15 cellular contexts compared by ENCODE assay signal in genomic region chr4:2937986-2938385, GRCh38. TPM values are rescaled to one million over a fixed set of nuclear protein-coding genes. Genes with fewer than 3 reads are reported as not detected.
DNase-seq lines count a peak whose midpoint lies in the region; ATAC-seq, FAIRE-seq and TF ChIP-seq lines count a peak whose summit lies in the region.
"Had no signal": no experiment of that assay in that cellular context is flagged by ENCODE, and none has a peak within 500 bp of the region (broad histone marks: within the 10 kb centered on the region; RNA-seq: fewer than 3 reads in every experiment).

No MANE protein-coding gene starts in this region.

- H4K20me1 ChIP-seq in HepG2 (ENCODE audit: insufficient read depth, low read length): peaks cover 19% of the 10 kb centered on the region; the same call in 1 of the 2 replicates

- CTCF ChIA-PET in HepG2 (lab: Yijun Ruan, JAX; ENCODE audit: low intra/inter-chr PET ratio, low total read pairs): interaction anchor here (1.6 kb wide), 1 partner anchor 18 kb away, joined by 5 read pairs; no protein-coding TSS in a partner anchor

- H3K27me3 ChIP-seq in right lobe of liver (no peaks in the 10 kb centered on the region), HepG2 (ENCODE audit: control insufficient read depth in 1 of 2, insufficient read depth in 2 of 2, low read length in 2 of 2) (no peaks in the 10 kb centered on the region; a peak in 1 of 5 replicates), RWPE2 (ENCODE audit: insufficient read depth, poor library complexity, severe bottlenecking) (no peaks in the 10 kb centered on the region), esophagus squamous epithelium (no peaks in the 10 kb centered on the region), transverse colon (no peaks in the 10 kb centered on the region)
- H3K27me3 ChIP-seq: upper lobe of left lung had no signal

- peaks cover 10% of the 10 kb centered on the region for H3K79me2 ChIP-seq in HepG2 (ENCODE audit: insufficient read depth, low read length)
- H3K79me2 ChIP-seq: parathyroid adenoma had no signal

- H3K4me3 ChIP-seq in right lobe of liver (no peak overlapping the region), HepG2 (replicated peaks in 1 of 3; ENCODE audit: insufficient read depth in 1 of 3, low read depth in 2 of 3, low read length in 3 of 3) (no peak overlapping the region), RWPE2 (ENCODE audit: severe bottlenecking) (no peak overlapping the region), esophagus squamous epithelium (no peak overlapping the region), transverse colon (no peak overlapping the region)
- H3K4me3 ChIP-seq: upper lobe of left lung had no signal

- ATAC-seq in right lobe of liver: no peak
- ATAC-seq in HepG2: no peak
- no peak for ATAC-seq in RWPE2 (ENCODE audit: low read depth)
- no peak for ATAC-seq in HG03378 (IDR thresholded peaks at IDR 0.05; ENCODE audit: unreplicated experiment)

- TF ChIP-seq CTCF in right lobe of liver (IDR thresholded peaks at IDR 0.05): no peak
- no peak for TF ChIP-seq CTCF in HepG2 (CRISPR knock-in tag; IDR thresholded peaks at IDR 0.05)
- TF ChIP-seq CTCF in RWPE2 (IDR thresholded peaks at IDR 0.05; ENCODE audit: poor library complexity, severe bottlenecking): no peak
- TF ChIP-seq CTCF in esophagus squamous epithelium (IDR thresholded peaks at IDR 0.05): no peak
- TF ChIP-seq CTCF in transverse colon (IDR thresholded peaks at IDR 0.05): no peak

- H3K27ac ChIP-seq in right lobe of liver (no peak overlapping the region), HepG2 (ENCODE audit: extremely low read length, insufficient read depth, low read length) (no peak overlapping the region), RWPE2 (ENCODE audit: poor library complexity, severe bottlenecking) (peak overlapping the region; percentile 96), esophagus squamous epithelium (peak overlapping the region; percentile 68 to 98 (median 84)), transverse colon (no peak overlapping the region)
- H3K27ac ChIP-seq: parathyroid adenoma had no signal

- POLR2A ChIA-PET in HepG2 (lab: Yijun Ruan, JAX): interaction anchor here (1.4 kb wide), 1 partner anchor 25 kb away, joined by 5 read pairs; the partner anchor contains the start of genes GRK4 and NOP14

- peak in 2 of 3 donors; percentile 5 to 13 for DNase-seq in right lobe of liver
- no peak for DNase-seq in HepG2 (ENCODE audit: low spot score)
- DNase-seq in RWPE2 (ENCODE audit: low spot score): no peak
- no peak for DNase-seq in esophagus squamous epithelium (lab: John Stamatoyannopoulos, UW)
- peak; percentile 4 for DNase-seq in transverse colon
- DNase-seq in UCSD-AML1 (lab: John Stamatoyannopoulos, UW; ENCODE audit: unreplicated experiment): no peak
- DNase-seq in NCI-H226: no peak
- DNase-seq: activated CD4-positive, CD25-positive, alpha-beta regulatory T cell; effector CD4-positive, alpha-beta T cell; GOT3; NCI-H1105; SW 1271 had no signal

- H3K9me3 ChIP-seq in right lobe of liver: no peaks in the 10 kb centered on the region
- H3K9me3 ChIP-seq in HepG2 (ENCODE audit: low read length): no peaks in the 10 kb centered on the region
- no peaks in the 10 kb centered on the region for H3K9me3 ChIP-seq in RWPE2 (ENCODE audit: severe bottlenecking)
- no peaks in the 10 kb centered on the region for H3K9me3 ChIP-seq in esophagus squamous epithelium
- no peaks in the 10 kb centered on the region for H3K9me3 ChIP-seq in transverse colon
- H3K9me3 ChIP-seq: upper lobe of left lung had no signal

- no peak overlapping the region for H3K9ac ChIP-seq in HepG2 (ENCODE audit: insufficient read depth, low read depth, low read length)
- H3K9ac ChIP-seq: parathyroid adenoma had no signal

- TF ChIP-seq EP300 in HepG2 (IDR thresholded peaks at IDR 0.05; ENCODE audit: low read depth in 2 of 2, low read length in 2 of 2) (no peak), HepG2 (CRISPR knock-in tag; IDR thresholded peaks at IDR 0.05; ENCODE audit: borderline replicate concordance) (no peak), transverse colon (IDR thresholded peaks at IDR 0.05; ENCODE audit: low read depth) (no peak)

- in situ Hi-C loops in HepG2 (cut with HindIII; ENCODE audit: extremely low pct_ligation_motif_present, low pct_unique_long_range_greater_than_20kb): no loop called here
- in situ Hi-C loops in transverse colon (cut with MboI; ENCODE audit: low pct_ligation_motif_present in 1 of 4, low pct_unique_long_range_greater_than_20kb in 1 of 4, low sequenced_read_pairs in 3 of 4): loop anchor here in 2 of 4 donors (25.0 kb wide), 1 partner anchor 176 kb away; the partner anchor contains the start of gene TNIP2 (in 2 of the 2)

- BruUV-seq in HepG2 (replicated peaks; lab: Mats Ljungman, UMichigan): no TSS peak

- 80% methylated on average over 10 of the region's 12 CpGs for WGBS in right lobe of liver (ENCODE audit: insufficient coverage, low coverage, low lambda C conversion rate, missing lambda C conversion rate)
- 96% methylated on average over 12 of the region's 12 CpGs for WGBS in HepG2 (ENCODE audit: low lambda C conversion rate)
- WGBS in esophagus squamous epithelium, 2 donors: 56 to 60% methylated on average over 10 to 12 of the region's 12 CpGs
- WGBS in transverse colon (ENCODE audit: low coverage in 1 of 2), 2 donors: 47 to 73% methylated on average over 5 to 12 of the region's 12 CpGs

- H3K36me3 ChIP-seq in right lobe of liver: peaks cover 0 to 52% (median 27%) of the 10 kb centered on the region in 4 donors
- peaks cover 31 to 52% of the 10 kb centered on the region in 2 experiments for H3K36me3 ChIP-seq in HepG2 (replicated peaks in 1 of 2; ENCODE audit: control insufficient read depth in 1 of 2, insufficient read depth in 2 of 2, low read length in 2 of 2)
- peaks cover 58% of the 10 kb centered on the region for H3K36me3 ChIP-seq in RWPE2 (ENCODE audit: low read depth)
- peaks cover 36 to 57% (median 42%) of the 10 kb centered on the region in 3 donors for H3K36me3 ChIP-seq in esophagus squamous epithelium
- H3K36me3 ChIP-seq in transverse colon: peaks cover 0 to 20% (median 4%) of the 10 kb centered on the region in 4 donors

- peaks cover 0 to 5% (median 2%) of the 10 kb centered on the region in 4 donors for H3K4me1 ChIP-seq in right lobe of liver
- peaks cover 36% of the 10 kb centered on the region for H3K4me1 ChIP-seq in HepG2 (ENCODE audit: insufficient read depth, low read length)
- H3K4me1 ChIP-seq in RWPE2 (ENCODE audit: insufficient read depth, poor library complexity, severe bottlenecking): peaks cover 20% of the 10 kb centered on the region
- H3K4me1 ChIP-seq in esophagus squamous epithelium: peaks cover 27 to 62% (median 28%) of the 10 kb centered on the region in 3 donors
- peaks cover 8 to 29% (median 26%) of the 10 kb centered on the region in 4 donors for H3K4me1 ChIP-seq in transverse colon

- TF ChIP-seq POLR2A in right lobe of liver (IDR thresholded peaks at IDR 0.05) (no peak), HepG2 (IDR thresholded peaks at IDR 0.05; ENCODE audit: insufficient read depth in 1 of 2, low read depth in 2 of 2, low read length in 2 of 2) (no peak), esophagus squamous epithelium (IDR thresholded peaks at IDR 0.05) (no peak), transverse colon (IDR thresholded peaks at IDR 0.05) (no peak)

- H2AFZ ChIP-seq in HepG2 (ENCODE audit: low read length): no peak overlapping the region
- H2AFZ ChIP-seq: parathyroid adenoma had no signal

- no peak for FAIRE-seq in HepG2 (lab: Jason Lieb, UNC)

- intact Hi-C loops in right lobe of liver (cut with DNase I): loop anchor here in 1 of 2 donors (10.0 kb wide), 1 partner anchor 173 kb away; no protein-coding TSS in a partner anchor
- intact Hi-C loops in HepG2 (cut with micrococcal nuclease; ENCODE audit: unreplicated experiment): loop anchor here (5.0 to 10.0 kb wide), 2 partner anchors 73 to 96 kb away; partner anchors contain the start of gene ADD1
- intact Hi-C loops in esophagus squamous epithelium (cut with DNase I): loop anchor here (5.0 kb wide), 1 partner anchor 176 kb away; no protein-coding TSS in a partner anchor
- intact Hi-C loops in transverse colon (cut with DNase I; ENCODE audit: low total_unique reads): no loop called here

- no peak overlapping the region for H3K4me2 ChIP-seq in HepG2 (ENCODE audit: low read depth, low read length)

- TF ChIP-seq RAD21 in HepG2 (CRISPR knock-in tag; IDR thresholded peaks at IDR 0.05): no peak

RNA-seq across cellular contexts. Expression of gene NOP14, which starts 25.2 kb away (rescaled TPM):
- total RNA-seq in right lobe of liver (10 to 100 TPM; 16.1 to 24.7 (median 19.5) TPM), HepG2 (2016; rRNA removed; fragmentation: Illumina TruSeq; extraction: Trizol) (47.9 and 63.4 TPM in 2 replicates), esophagus squamous epithelium (10 to 100 TPM; 22.6 to 31.3 (median 24.7) TPM), transverse colon (10 to 100 TPM in 2 of 4 donors, 1 to 10 TPM in 2; 8.6 to 43.0 (median 12.8) TPM)
- total RNA-seq in HepG2 (2016; cell fraction: cytosol; rRNA removed; fragmentation: Illumina TruSeq; extraction: Trizol; ENCODE audit: low read depth): 11.5 and 13.9 TPM in 2 replicates
- 48.3 and 54.0 TPM in 2 replicates for total RNA-seq in HepG2 (2016; cell fraction: insoluble cytoplasmic fraction; rRNA removed; fragmentation: Illumina TruSeq; extraction: Trizol)
- 23.0 and 27.1 TPM in 2 replicates for total RNA-seq in HepG2 (2016; cell fraction: membrane; rRNA removed; fragmentation: Illumina TruSeq; extraction: Trizol)
- total RNA-seq in HepG2 (2016; cell fraction: nucleus; rRNA removed; fragmentation: Illumina TruSeq; extraction: Trizol): 25.4 and 26.5 TPM in 2 replicates
- 6.8 and 6.9 TPM in 2 replicates for polyA plus RNA-seq in HepG2 (2011; rRNA removed)
- 4.8 and 5.2 TPM in 2 replicates for polyA plus RNA-seq in HepG2 (2011; cell fraction: cytosol; rRNA removed)
- 8.6 and 9.1 TPM in 2 replicates for polyA plus RNA-seq in HepG2 (2011; cell fraction: nucleus; rRNA removed)
- polyA plus RNA-seq in HepG2 (2012): 23.7 and 25.5 TPM in 2 replicates
- 5.0 and 6.7 TPM in 2 replicates for polyA plus RNA-seq in HepG2 (2016; cell fraction: cytosol; fragmentation: Illumina TruSeq; extraction: Trizol; ENCODE audit: low read depth)
- 48.2 and 58.0 TPM in 2 replicates for polyA plus RNA-seq in HepG2 (2016; cell fraction: insoluble cytoplasmic fraction; fragmentation: Illumina TruSeq; extraction: Trizol; ENCODE audit: low read depth)
- polyA plus RNA-seq in HepG2 (2016; cell fraction: membrane; fragmentation: Illumina TruSeq; extraction: Trizol; ENCODE audit: low read depth): 12.7 and 14.5 TPM in 2 replicates
- 36.4 and 41.5 TPM in 2 replicates for polyA plus RNA-seq in HepG2 (2016; cell fraction: nucleus; fragmentation: Illumina TruSeq; extraction: Trizol; ENCODE audit: insufficient read depth, low read depth)
- polyA minus RNA-seq in HepG2 (2011; rRNA and poly(A)+ RNA removed; ENCODE audit: low replicate concordance): 7.1 and 9.6 TPM in 2 replicates
- 10.4 and 14.8 TPM in 2 replicates for polyA minus RNA-seq in HepG2 (2011; cell fraction: cytosol; rRNA and poly(A)+ RNA removed)
- polyA minus RNA-seq in HepG2 (2011; cell fraction: nucleus; rRNA and poly(A)+ RNA removed): 10.0 and 12.2 TPM in 2 replicates

RNA-seq across cellular contexts. Expression of gene GRK4, which starts 25.4 kb away (rescaled TPM):
- total RNA-seq in right lobe of liver (1 to 10 TPM; 1.0 to 4.3 (median 2.8) TPM), HepG2 (2016; rRNA removed; fragmentation: Illumina TruSeq; extraction: Trizol) (2.0 and 2.5 TPM in 2 replicates), esophagus squamous epithelium (1 to 10 TPM; 2.9 to 5.5 (median 3.7) TPM), transverse colon (1 to 10 TPM; 2.5 to 7.9 (median 4.1) TPM)
- total RNA-seq in HepG2 (2016; cell fraction: cytosol; rRNA removed; fragmentation: Illumina TruSeq; extraction: Trizol; ENCODE audit: low read depth): 1.9 and 2.1 TPM in 2 replicates
- total RNA-seq in HepG2 (2016; cell fraction: insoluble cytoplasmic fraction; rRNA removed; fragmentation: Illumina TruSeq; extraction: Trizol): 2.5 and 3.1 TPM in 2 replicates
- 4.7 and 4.9 TPM in 2 replicates for total RNA-seq in HepG2 (2016; cell fraction: membrane; rRNA removed; fragmentation: Illumina TruSeq; extraction: Trizol)
- 1.2 and 1.4 TPM in 2 replicates for total RNA-seq in HepG2 (2016; cell fraction: nucleus; rRNA removed; fragmentation: Illumina TruSeq; extraction: Trizol)
- 1.6 and 1.8 TPM in 2 replicates for polyA plus RNA-seq in HepG2 (2011; rRNA removed)
- polyA plus RNA-seq in HepG2 (2011; cell fraction: cytosol; rRNA removed): 1.2 TPM in 2 replicates
- polyA plus RNA-seq in HepG2 (2011; cell fraction: nucleus; rRNA removed): 1.2 and 1.3 TPM in 2 replicates
- 1.5 and 1.7 TPM in 2 replicates for polyA plus RNA-seq in HepG2 (2012)
- 2.8 TPM in 2 replicates for polyA plus RNA-seq in HepG2 (2016; cell fraction: cytosol; fragmentation: Illumina TruSeq; extraction: Trizol; ENCODE audit: low read depth)
- 3.0 TPM in 2 replicates for polyA plus RNA-seq in HepG2 (2016; cell fraction: insoluble cytoplasmic fraction; fragmentation: Illumina TruSeq; extraction: Trizol; ENCODE audit: low read depth)
- polyA plus RNA-seq in HepG2 (2016; cell fraction: membrane; fragmentation: Illumina TruSeq; extraction: Trizol; ENCODE audit: low read depth): 4.7 TPM in 2 replicates
- polyA plus RNA-seq in HepG2 (2016; cell fraction: nucleus; fragmentation: Illumina TruSeq; extraction: Trizol; ENCODE audit: insufficient read depth, low read depth): 2.1 and 2.8 TPM in 2 replicates
- polyA minus RNA-seq in HepG2 (2011; rRNA and poly(A)+ RNA removed; ENCODE audit: low replicate concordance): 2.6 and 2.7 TPM in 2 replicates
- polyA minus RNA-seq in HepG2 (2011; cell fraction: cytosol; rRNA and poly(A)+ RNA removed): 0.88 and 1.4 TPM in 2 replicates
- polyA minus RNA-seq in HepG2 (2011; cell fraction: nucleus; rRNA and poly(A)+ RNA removed): 1.4 and 3.2 TPM in 2 replicates

Comparison
In these comparisons a context has a peak if more than half of its experiments do, and no peak if none do; other contexts are left out.
1. DNase-seq: peak in right lobe of liver (2 of 3) and transverse colon (single experiment); none in HepG2 (single experiment), RWPE2 (single experiment), esophagus squamous epithelium (single experiment), UCSD-AML1 (single experiment) and NCI-H226 (single experiment).
2. H3K27ac ChIP-seq: peak in RWPE2 (single experiment) and esophagus squamous epithelium (4 of 4); none in right lobe of liver (0 of 3), HepG2 (single experiment) and transverse colon (0 of 4).